11 cellular contexts compared by ENCODE assay signal in genomic region chr4:6663596-6664393, GRCh38. TPM values are rescaled to one million over a fixed set of nuclear protein-coding genes. Genes with fewer than 3 reads are reported as not detected.
A peak's percentile ranks its signal among the peaks of the same experiment; 100 is the strongest.
DNase-seq lines count a peak whose midpoint lies in the region; ATAC-seq, FAIRE-seq and TF ChIP-seq lines count a peak whose summit lies in the region.
"Had no signal": no experiment of that assay in that cellular context is flagged by ENCODE, and none has a peak within 500 bp of the region (broad histone marks: within the 10 kb centered on the region; RNA-seq: fewer than 3 reads in every experiment).

No MANE protein-coding gene starts in this region.

- no peak overlapping the region for H3K9ac ChIP-seq in H9 (ENCODE audit: extremely low read depth, insufficient read length, low read length)

- no peak overlapping the region for H3K18ac ChIP-seq in H9 (ENCODE audit: insufficient read length, low read depth, low read length)

- no peaks in the 10 kb centered on the region for H4K20me1 ChIP-seq in H9 (ENCODE audit: control insufficient read depth, insufficient read depth, insufficient read length)

- H3K27ac ChIP-seq in H9 (ENCODE audit: insufficient read length, low read depth, low read length) (no peak overlapping the region), stomach (no peak overlapping the region)

- H3T11ph ChIP-seq in H9 (ENCODE audit: low read length), result no peak overlapping the region

- H2BK120ac ChIP-seq in H9 (ENCODE audit: low read depth, low read length, poor library complexity, severe bottlenecking), result no peak overlapping the region

- TF ChIP-seq CTCF in H9 (conservative IDR thresholded peaks at IDR 0.05) (no peak), kidney epithelial cell (IDR thresholded peaks at IDR 0.05; ENCODE audit: insufficient read depth, low read length, poor library complexity, severe bottlenecking) (no peak), stomach (IDR thresholded peaks at IDR 0.05) (no peak)

- no peak overlapping the region for H3K14ac ChIP-seq in H9 (ENCODE audit: insufficient read depth, low read length)

- H3K23ac ChIP-seq in H9 (ENCODE audit: insufficient read length, low read depth, low read length), result peak overlapping the region; percentile 37

- intact Hi-C loops in stomach (cut with DNase I; ENCODE audit: low total_unique reads), result no loop called here

- no peak overlapping the region for H2BK20ac ChIP-seq in H9 (ENCODE audit: low read depth, low read length, poor library complexity, severe bottlenecking)

- ATAC-seq in activated T-helper 17 cell treated with anti-CD3 and anti-CD28 coated beads, Interleukin-2, amount 50 U/mL, for 72 hours (replicated peaks), result peak; percentile 23

- TF ChIP-seq POLR2A in stomach (IDR thresholded peaks at IDR 0.05), result no peak

- no peak for DNase-seq in H9
- no peak for DNase-seq in kidney epithelial cell (ENCODE audit: low read depth)
- no peak for DNase-seq in stomach
- no peak for DNase-seq in RCC 7860 (ENCODE audit: low spot score)
- no peak for DNase-seq in GDM1 (lab: John Stamatoyannopoulos, UW)
- DNase-seq in HT-29 (ENCODE audit: low spot score), result no peak
- DNase-seq: NCI-H1694, nephron progenitor cell, SHP77 treated with DMSO at 0.1 percent for 48 hours had no signal

- no peaks in the 10 kb centered on the region; a peak in 1 of 5 replicates for H3K9me3 Mint-ChIP-seq in H9
- no peaks in the 10 kb centered on the region for H3K9me3 Mint-ChIP-seq in activated T-helper 17 cell treated with anti-CD3 and anti-CD28 coated beads, Interleukin-2, amount 50 U/mL, for 72 hours

- no peak overlapping the region for H3K4me3 Mint-ChIP-seq in H9
- H3K4me3 Mint-ChIP-seq in activated T-helper 17 cell treated with anti-CD3 and anti-CD28 coated beads, Interleukin-2, amount 50 U/mL, for 72 hours, result no peak overlapping the region
- H3K4me3 Mint-ChIP-seq: nephron progenitor cell had no signal

- H3K4me1 Mint-ChIP-seq in H9, result 0 out of 4 replicates have a peak, but pooled peaks cover 0 to 4% of the 10 kb centered on the region in 2 experiments
- peaks cover 5% of the 10 kb centered on the region for H3K4me1 Mint-ChIP-seq in activated T-helper 17 cell treated with anti-CD3 and anti-CD28 coated beads, Interleukin-2, amount 50 U/mL, for 72 hours

- H3K4ac ChIP-seq in H9 (ENCODE audit: low read depth, low read length), result no peak overlapping the region

- H2BK5ac ChIP-seq in H9 (ENCODE audit: insufficient read length, low read length), result no peak overlapping the region

- H3K4me3 ChIP-seq in kidney epithelial cell (ENCODE audit: low read depth, low read length), result peak overlapping the region; percentile 8
- peak overlapping the region; percentile 31 to 44 (median 42) for H3K4me3 ChIP-seq in stomach

- H3K79me1 ChIP-seq in H9 (ENCODE audit: insufficient read depth, low read depth, low read length, poor library complexity, severe bottlenecking), result no peaks in the 10 kb centered on the region

- peaks cover 46% of the 10 kb centered on the region for H3K27me3 Mint-ChIP-seq in H9 (ENCODE audit: low read depth)
- H3K27me3 Mint-ChIP-seq in activated T-helper 17 cell treated with anti-CD3 and anti-CD28 coated beads, Interleukin-2, amount 50 U/mL, for 72 hours, result no peaks in the 10 kb centered on the region

- no peak for TF ChIP-seq EP300 in stomach (IDR thresholded peaks at IDR 0.05)

- no peaks in the 10 kb centered on the region for H3K79me2 ChIP-seq in H9 (ENCODE audit: insufficient read depth, low read length)

- H3K36me3 Mint-ChIP-seq in H9 (ENCODE audit: insufficient read depth in 1 of 3, low read depth in 3 of 3), result no peaks in the 10 kb centered on the region
- H3K36me3 Mint-ChIP-seq in activated T-helper 17 cell treated with anti-CD3 and anti-CD28 coated beads, Interleukin-2, amount 50 U/mL, for 72 hours (ENCODE audit: low read depth), result no peaks in the 10 kb centered on the region

- H3K4me1 ChIP-seq in H9 (ENCODE audit: insufficient read depth, low read length) (no peaks in the 10 kb centered on the region), stomach (peaks cover 10 to 24% (median 20%) of the 10 kb centered on the region in 4 donors)

- no peak overlapping the region for H2BK12ac ChIP-seq in H9 (ENCODE audit: insufficient read length, low read depth, low read length)

- no peak overlapping the region for H2BK15ac ChIP-seq in H9 (ENCODE audit: low read depth, low read length)

- FAIRE-seq in RCC 7860 (lab: Jason Lieb, UNC), result no peak
- FAIRE-seq: colon had no signal

- peaks cover 3% of the 10 kb centered on the region for H3K23me2 ChIP-seq in H9 (ENCODE audit: insufficient read length, low read depth, low read length, poor library complexity, severe bottlenecking)

- no peak overlapping the region for H4K8ac ChIP-seq in H9 (replicated peaks; ENCODE audit: insufficient read length, low read depth, low read length)

- no peak overlapping the region for H2AFZ ChIP-seq in H9 (ENCODE audit: low read length)

- no CpG with 5 or more reads among the region's 55 CpGs for WGBS in H9 (ENCODE audit: extremely low coverage, insufficient read length, low lambda C conversion rate)
- 12 to 20% (median 14%) methylated on average over 31 to 55 of the region's 55 CpGs for WGBS in stomach, 5 donors

- H3K27me3 ChIP-seq in H9 (ENCODE audit: insufficient read depth, low read length) (no peaks in the 10 kb centered on the region; the same call in 1 of the 2 replicates), kidney epithelial cell (ENCODE audit: control insufficient read depth, insufficient read depth, low read length) (peaks cover 10% of the 10 kb centered on the region), stomach (peaks cover 4 to 25% (median 24%) of the 10 kb centered on the region in 3 donors)

- H3K4me2 ChIP-seq in H9 (ENCODE audit: insufficient read depth, insufficient read length, low read length), result no peak overlapping the region

- H2AK5ac ChIP-seq in H9 (ENCODE audit: insufficient read length, low read length), result no peak overlapping the region

- H3K36me3 ChIP-seq in kidney epithelial cell (ENCODE audit: control insufficient read depth, insufficient read depth, low read length), result no peaks in the 10 kb centered on the region
- H3K36me3 ChIP-seq in stomach, result no peaks in the 10 kb centered on the region

- H3K9me3 ChIP-seq in H9 (ENCODE audit: control insufficient read depth, low read depth, low read length) (no peaks in the 10 kb centered on the region), stomach (no peaks in the 10 kb centered on the region)

- H4K5ac ChIP-seq in H9 (ENCODE audit: insufficient read length, low read depth, low read length), result no peak overlapping the region

- no peak overlapping the region for H3K56ac ChIP-seq in H9 (ENCODE audit: insufficient read length, low read depth, low read length)

- H3K27ac Mint-ChIP-seq in H9, result no peak overlapping the region
- no peak overlapping the region for H3K27ac Mint-ChIP-seq in activated T-helper 17 cell treated with anti-CD3 and anti-CD28 coated beads, Interleukin-2, amount 50 U/mL, for 72 hours
- H3K27ac Mint-ChIP-seq: nephron progenitor cell had no signal

- H4K91ac ChIP-seq in H9 (ENCODE audit: insufficient read length, low read depth, low read length), result no peak overlapping the region

RNA-seq across cellular contexts. Expression of gene MRFAP1, which starts 23.3 kb away (rescaled TPM):
- total RNA-seq in H9 (2021) (328 and 329 TPM in 2 replicates), kidney epithelial cell (238 and 255 TPM in 2 replicates), stomach (100 to 1,000 TPM in 3 of 5 donors, 10 to 100 TPM in 2; 51.9 to 369 (median 105) TPM)
- total RNA-seq in activated T-helper 17 cell treated with anti-CD3 and anti-CD28 coated beads, Interleukin-2, amount 50 U/mL, for 72 hours, result 10 to 100 TPM; 86.7 to 96.7 TPM
- 100 to 1,000 TPM; 234 to 315 (median 267) TPM for polyA plus RNA-seq in stomach
- total RNA-seq in HT-29 (2014; rRNA removed; shearing (Covaris generic)), result 92.4 and 106 TPM in 2 replicates

RNA-seq across cellular contexts. Expression of gene S100P, which starts 29.9 kb away (rescaled TPM):
- total RNA-seq in H9 (2021) (not detected in 2 replicates), kidney epithelial cell (6.8 and 8.8 TPM in 2 replicates), stomach (100 to 1,000 TPM in 2 of 5 donors, 10 to 100 TPM in 1, 1 to 10 TPM in 1, not detected in 1; 3.1 to 237 (median 93.3) TPM)
- total RNA-seq in activated T-helper 17 cell treated with anti-CD3 and anti-CD28 coated beads, Interleukin-2, amount 50 U/mL, for 72 hours, result 1 to 10 TPM in 1 of 2 donors, under 1 TPM in 1; 0.87 to 2.5 TPM
- 1,000 to 10,000 TPM in 1 of 3 donors, 100 to 1,000 TPM in 2; 142 to 2,173 (median 337) TPM for polyA plus RNA-seq in stomach
- total RNA-seq in HT-29 (2014; rRNA removed; shearing (Covaris generic)), result 412 and 628 TPM in 2 replicates

RNA-seq across cellular contexts. Expression of gene MRFAP1L1, which starts 45.9 kb away (rescaled TPM):
- total RNA-seq in H9 (2021), result 57.7 and 60.3 TPM in 2 replicates
- 10 to 100 TPM; 35.8 to 53.6 TPM for total RNA-seq in activated T-helper 17 cell treated with anti-CD3 and anti-CD28 coated beads, Interleukin-2, amount 50 U/mL, for 72 hours
- total RNA-seq in kidney epithelial cell, result 36.9 and 53.6 TPM in 2 replicates
- total RNA-seq in stomach, result 10 to 100 TPM in 4 of 5 donors, 1 to 10 TPM in 1; 2.3 to 60.7 (median 51.7) TPM
- polyA plus RNA-seq in stomach, result 10 to 100 TPM; 54.6 to 61.9 (median 57.3) TPM
- 41.6 and 43.4 TPM in 2 replicates for total RNA-seq in HT-29 (2014; rRNA removed; shearing (Covaris generic))

RNA-seq across cellular contexts. Expression of gene BLOC1S4, which starts 52.2 kb away (rescaled TPM):
- total RNA-seq in H9 (2021) (14.3 and 14.9 TPM in 2 replicates), kidney epithelial cell (21.4 and 23.3 TPM in 2 replicates), stomach (10 to 100 TPM in 4 of 5 donors, 1 to 10 TPM in 1; 9.5 to 64.3 (median 31.5) TPM)
- total RNA-seq in activated T-helper 17 cell treated with anti-CD3 and anti-CD28 coated beads, Interleukin-2, amount 50 U/mL, for 72 hours, result 10 to 100 TPM; 15.9 to 17.7 TPM
- 10 to 100 TPM in 1 of 3 donors, 1 to 10 TPM in 2; 8.4 to 13.1 (median 8.9) TPM for polyA plus RNA-seq in stomach
- total RNA-seq in HT-29 (2014; rRNA removed; shearing (Covaris generic)), result 28.7 and 31.3 TPM in 2 replicates
